ENCODE assay signal across 8 cellular contexts in genomic region chr4:82373816-82374740, GRCh38.
DNase-seq lines count a peak whose midpoint lies in the region; ATAC-seq and TF ChIP-seq lines count a peak whose summit lies in the region.

HNRNPD (minus strand) TSS chr4:82373991; CDS start chr4:82373678, 313 bp downstream.

- TF ChIP-seq CTCF in MM.1S (IDR thresholded peaks at IDR 0.05; ENCODE audit: low read length) (no peak), nephron progenitor cell (IDR thresholded peaks at IDR 0.05) (no peak)

- H3K4me1 ChIP-seq in ES-I3 (ENCODE audit: insufficient read depth, low read length) (peaks cover 7% of the 10 kb centered on the region), HAP-1 (peaks cover 18% of the 10 kb centered on the region), MM.1S (ENCODE audit: low read length) (peaks cover 20% of the 10 kb centered on the region)

- H3F3A ChIP-seq in MM.1S (ENCODE audit: insufficient read depth, low read length): peaks cover 22% of the 10 kb centered on the region

- peaks cover 45% of the 10 kb centered on the region for H3K4me1 Mint-ChIP-seq in nephron progenitor cell
- peaks cover 33% of the 10 kb centered on the region for H3K4me1 Mint-ChIP-seq in stimulated activated naive CD8-positive, alpha-beta T cell treated with anti-CD3 and anti-CD28 coated beads, Interleukin-15, amount 100 ng/mL, for 72 hours

- H3K9ac ChIP-seq in ES-I3 (ENCODE audit: low read depth, low read length): peak within 1 kb of the TSS; percentile 100
- H3K9ac ChIP-seq in MM.1S (ENCODE audit: low read length): peak within 1 kb of the TSS; percentile 100

- peak within 1 kb of the TSS; percentile 99 for H3K4me3 Mint-ChIP-seq in nephron progenitor cell
- peak within 1 kb of the TSS; percentile 90 to 92 for H3K4me3 Mint-ChIP-seq in stimulated activated naive CD8-positive, alpha-beta T cell treated with anti-CD3 and anti-CD28 coated beads, Interleukin-15, amount 100 ng/mL, for 72 hours

- peaks cover 35% of the 10 kb centered on the region for H3K36me3 Mint-ChIP-seq in nephron progenitor cell (ENCODE audit: low read depth)

- H4K20me1 ChIP-seq in MM.1S (ENCODE audit: insufficient read depth, low read length): peaks cover 33% of the 10 kb centered on the region

- H3K9me3 ChIP-seq in ES-I3 (ENCODE audit: control insufficient read depth, insufficient read depth, low read length) (no peaks in the 10 kb centered on the region), HAP-1 (no peaks in the 10 kb centered on the region), MM.1S (replicated peaks; ENCODE audit: insufficient read depth, low read length) (no peaks in the 10 kb centered on the region)

- peak; percentile 99 for DNase-seq in HAP-1 (ENCODE audit: low spot score in 2 of 2)
- DNase-seq in MM.1S: peak; percentile 99
- DNase-seq in SIG-M5 (lab: John Stamatoyannopoulos, UW): peak; percentile 96
- peak; percentile 76 for DNase-seq in activated gamma-delta T cell (lab: John Stamatoyannopoulos, UW)
- peak; percentile 100 for DNase-seq in fibroblast of the conjunctiva (ENCODE audit: low read depth)
- DNase-seq in nephron progenitor cell: peak; percentile 96
- peak; percentile 94 to 98 for DNase-seq in stimulated activated naive CD8-positive, alpha-beta T cell treated with anti-CD3 and anti-CD28 coated beads, Interleukin-15, amount 100 ng/mL, for 72 hours

- H3K27me3 ChIP-seq in HAP-1 (ENCODE audit: low read depth) (no peaks in the 10 kb centered on the region), MM.1S (replicated peaks; ENCODE audit: insufficient read depth, low read length) (no peaks in the 10 kb centered on the region)

- H3K9me2 ChIP-seq in MM.1S (replicated peaks; ENCODE audit: insufficient read depth, low read length): no peaks in the 10 kb centered on the region

- peak within 1 kb of the TSS; percentile 99 for H3K27ac ChIP-seq in MM.1S (ENCODE audit: low read length)

- in situ Hi-C loops in HAP-1 (cut with MboI; ENCODE audit: low sequenced_read_pairs): no loop called here

- H3K27me3 Mint-ChIP-seq in nephron progenitor cell (ENCODE audit: low read depth, poor library complexity): no peaks in the 10 kb centered on the region
- no peaks in the 10 kb centered on the region for H3K27me3 Mint-ChIP-seq in stimulated activated naive CD8-positive, alpha-beta T cell treated with anti-CD3 and anti-CD28 coated beads, Interleukin-15, amount 100 ng/mL, for 72 hours

- H3K4me3 ChIP-seq in HAP-1: peak within 1 kb of the TSS; percentile 99
- H3K4me3 ChIP-seq in MM.1S (ENCODE audit: low read length): peak within 1 kb of the TSS; percentile 98

- peak; percentile 95 for ATAC-seq in stimulated activated naive CD8-positive, alpha-beta T cell treated with anti-CD3 and anti-CD28 coated beads, Interleukin-15, amount 100 ng/mL, for 72 hours

- peak within 1 kb of the TSS; percentile 100 for H3K27ac Mint-ChIP-seq in nephron progenitor cell
- peak within 1 kb of the TSS; percentile 99 to 100 for H3K27ac Mint-ChIP-seq in stimulated activated naive CD8-positive, alpha-beta T cell treated with anti-CD3 and anti-CD28 coated beads, Interleukin-15, amount 100 ng/mL, for 72 hours

- H2AFZ ChIP-seq in MM.1S (ENCODE audit: low read length): peak within 1 kb of the TSS; percentile 73

- H3K79me2 ChIP-seq in MM.1S (ENCODE audit: low read length): peaks cover 71% of the 10 kb centered on the region

- H3K36me3 ChIP-seq in ES-I3 (ENCODE audit: insufficient read depth, low read length) (no peaks in the 10 kb centered on the region), HAP-1 (replicated peaks) (peaks cover 42% of the 10 kb centered on the region), MM.1S (replicated peaks; ENCODE audit: insufficient read depth, low read length) (peaks cover 3% of the 10 kb centered on the region; the same call in 1 of the 2 replicates)

- peak within 1 kb of the TSS; percentile 81 for H3K4me2 ChIP-seq in MM.1S (ENCODE audit: low read depth, low read length)

- peaks cover 12% of the 10 kb centered on the region for H3K9me3 Mint-ChIP-seq in nephron progenitor cell
- H3K9me3 Mint-ChIP-seq in stimulated activated naive CD8-positive, alpha-beta T cell treated with anti-CD3 and anti-CD28 coated beads, Interleukin-15, amount 100 ng/mL, for 72 hours: no peaks in the 10 kb centered on the region

Comparison
In these comparisons a context has a peak if more than half of its experiments do, and no peak if none do; other contexts are left out.
1. Peak in every context shown above with its lines: DNase-seq, ATAC-seq, H3K4me3 ChIP-seq and H3K27ac ChIP-seq.